1 cellular context compared by ENCODE assay signal in the genomic region with DNA sequence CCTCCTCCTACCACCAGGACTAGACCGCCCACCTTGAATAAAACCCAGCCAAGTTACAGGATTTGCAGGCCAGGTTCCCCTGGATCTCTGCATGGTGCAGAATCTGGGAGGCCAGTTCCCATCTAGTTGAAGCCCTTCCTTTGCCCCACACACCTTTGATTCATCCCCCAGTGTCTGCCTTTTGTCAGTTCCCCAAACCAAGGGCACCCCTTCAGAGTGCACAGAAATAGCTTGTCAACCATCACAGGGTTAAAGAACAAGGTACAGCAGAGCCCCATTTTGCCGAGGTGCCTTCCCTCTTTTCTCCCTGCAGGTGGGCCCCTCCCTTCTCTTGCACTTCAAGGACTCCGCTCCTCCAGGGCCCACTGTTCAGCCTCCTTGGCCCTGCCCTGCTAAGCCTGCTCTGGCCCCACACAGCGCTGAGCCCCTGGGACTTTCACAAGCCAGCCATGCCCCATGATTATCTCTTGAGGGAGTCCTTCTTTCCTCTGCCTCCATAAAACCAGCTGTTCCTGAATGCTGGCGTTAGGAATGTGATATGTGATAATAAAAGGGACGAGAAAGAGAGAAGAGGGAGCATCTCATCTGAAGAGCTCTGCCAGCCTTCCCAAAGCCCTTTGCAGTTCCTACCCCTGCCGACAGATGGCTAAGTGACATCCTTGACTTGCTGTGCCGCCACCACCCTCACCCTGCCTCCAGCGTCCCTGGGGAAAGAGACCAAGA.
TF ChIP-seq lines count a peak whose summit lies in the region.

No MANE protein-coding gene starts in this region.

TF ChIP-seq in IMR-90, 13 proteins besides CTCF, POLR2A, EP300 and RAD21 (continued from another document):
- TF ChIP-seq USF2 (IDR thresholded peaks at IDR 0.05; ENCODE audit: low read depth, low read length) (no peak), FOS (IDR thresholded peaks at IDR 0.05; ENCODE audit: low read depth, low read length) (no peak), MAZ (IDR thresholded peaks at IDR 0.05; ENCODE audit: borderline replicate concordance, low read depth, low read length) (no peak), MXI1 (IDR thresholded peaks at IDR 0.05; ENCODE audit: borderline replicate concordance, low read depth, low read length) (no peak), ELK1 (IDR thresholded peaks at IDR 0.05; ENCODE audit: borderline replicate concordance, low read depth, low read length) (no peak), BHLHE40 (IDR thresholded peaks at IDR 0.05; ENCODE audit: low read depth, low read length) (no peak), SMC3 (IDR thresholded peaks at IDR 0.05; ENCODE audit: low read depth, low read length) (no peak)
